In genomic region chr6:53483423-53484353, GRCh38 we compare ENCODE assay signal across 8 cellular contexts.
DNase-seq lines count a peak whose midpoint lies in the region; ATAC-seq, FAIRE-seq and TF ChIP-seq lines count a peak whose summit lies in the region.

No MANE protein-coding gene starts in this region.

- no peak overlapping the region for H3K4me3 ChIP-seq in sigmoid colon

- H3K27me3 Mint-ChIP-seq in T-cell, result peaks cover 19 to 40% of the 10 kb centered on the region in 2 donors

- DNase-seq in EH (ENCODE audit: low read depth) (peak; percentile 14), LHCN-M2 (ENCODE audit: low read depth) (peak; percentile 26), mucosa of gallbladder (ENCODE audit: low spot score) (peak; percentile 29), T-cell (no peak), sigmoid colon (no peak), D721Med (ENCODE audit: insufficient read length, low spot score) (no peak), kidney tubule cell (ENCODE audit: low spot score) (no peak)

- H3K4me1 ChIP-seq in sigmoid colon, result peaks cover 0 to 11% (median 5%) of the 10 kb centered on the region in 4 donors

- FAIRE-seq in D721Med (lab: Jason Lieb, UNC), result no peak

- no peaks in the 10 kb centered on the region for H3K36me3 Mint-ChIP-seq in T-cell

- WGBS in sigmoid colon, 2 donors, result 66% methylated on average over 10 of the region's 10 CpGs

- no peaks in the 10 kb centered on the region for H3K9me3 Mint-ChIP-seq in T-cell

- peaks cover 0 to 20% (median 7%) of the 10 kb centered on the region in 3 donors for H3K4me1 Mint-ChIP-seq in T-cell

- TF ChIP-seq EP300 in sigmoid colon (IDR thresholded peaks at IDR 0.05), result no peak

- H3K27me3 ChIP-seq in sigmoid colon, result no peaks in the 10 kb centered on the region

- H3K27ac ChIP-seq in cingulate gyrus (ENCODE audit: low read depth, low read length) (peak overlapping the region; percentile 91), sigmoid colon (peak overlapping the region in 1 of 4 donors; percentile 29)

- no peaks in the 10 kb centered on the region for H3K9me3 ChIP-seq in sigmoid colon

- POLR2A ChIA-PET in T-cell (lab: Charles Lee), result interaction anchor here in 1 of 2 donors (0.6 kb wide), 1 partner anchor 387 kb away, joined by 3 read pairs; no protein-coding TSS in a partner anchor

- TF ChIP-seq CTCF in sigmoid colon (IDR thresholded peaks at IDR 0.05) (no peak), D721Med (IDR thresholded peaks at IDR 0.05; ENCODE audit: insufficient read depth, missing control alignments) (no peak)

- intact Hi-C loops in sigmoid colon (cut with DNase I), result loop anchor here (1.0 to 10.0 kb wide), 5 partner anchors 45 to 489 kb away; partner anchors contain the start of gene GSTA4

- CTCF ChIA-PET in T-cell (lab: Charles Lee), result interaction anchor here (0.6 to 3.1 kb wide), 30 partner anchors 8 to 320 kb away, joined by 3 to 46 read pairs (median 4); no protein-coding TSS in a partner anchor

- TF ChIP-seq POLR2A in sigmoid colon (IDR thresholded peaks at IDR 0.05), result no peak

- H3K4me3 Mint-ChIP-seq in T-cell, result no peak overlapping the region

- no peak for ATAC-seq in T-cell (replicated peaks in 1 of 4)

- no peak overlapping the region for H3K27ac Mint-ChIP-seq in T-cell

- H3K36me3 ChIP-seq in sigmoid colon, result no peaks in the 10 kb centered on the region

Comparison
In these comparisons a context has a peak if more than half of its experiments do, and no peak if none do; other contexts are left out.
1. DNase-seq: peak in EH (single experiment), LHCN-M2 (single experiment) and mucosa of gallbladder (single experiment); none in T-cell (0 of 34), sigmoid colon (single experiment), D721Med (single experiment) and kidney tubule cell (single experiment).